In the genomic region with DNA sequence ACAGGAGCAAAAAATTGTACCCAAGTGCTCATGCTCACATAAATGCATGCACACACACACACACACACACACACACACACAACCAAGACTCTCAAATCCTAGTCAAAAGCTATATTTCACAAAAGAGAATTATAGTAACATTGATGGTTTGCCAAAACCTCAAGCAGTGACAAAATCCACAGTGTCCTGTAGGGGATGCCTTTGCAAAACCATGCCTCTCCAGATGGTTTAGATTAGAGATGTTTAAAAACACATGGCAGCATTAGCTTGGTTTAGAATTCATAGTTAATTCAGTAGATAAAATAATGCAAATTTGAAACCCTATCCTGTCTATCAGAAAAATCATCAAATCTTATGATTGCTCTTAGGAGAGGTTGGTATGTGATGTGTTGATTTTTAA, we compare ENCODE assay signal across 19 cellular contexts.
DNase-seq lines count a peak whose midpoint lies in the region; FAIRE-seq and TF ChIP-seq lines count a peak whose summit lies in the region.
"Had no signal": no experiment of that assay in that cellular context is flagged by ENCODE, and none has a peak within 500 bp of the region (broad histone marks: within the 10 kb centered on the region; RNA-seq: fewer than 3 reads in every experiment).

No MANE protein-coding gene starts in this region.

- H3K27me3 Mint-ChIP-seq in CD14-positive monocyte (ENCODE audit: low read depth in 3 of 3), result no peaks in the 10 kb centered on the region

- no peak overlapping the region for H3K4me3 Mint-ChIP-seq in CD14-positive monocyte
- H3K4me3 Mint-ChIP-seq: activated naive CD4-positive, alpha-beta T cell treated with anti-CD3 and anti-CD28 coated beads for 36 hours; effector memory CD8-positive, alpha-beta T cell had no signal

- H3K9me3 Mint-ChIP-seq in CD14-positive monocyte, result peaks cover 0 to 2% (median under 1%) of the 10 kb centered on the region in 7 donors
- H3K9me3 Mint-ChIP-seq: activated naive CD4-positive, alpha-beta T cell treated with anti-CD3 and anti-CD28 coated beads for 36 hours had no signal

- H3K27ac Mint-ChIP-seq in CD14-positive monocyte, result no peak overlapping the region
- H3K27ac Mint-ChIP-seq: activated naive CD4-positive, alpha-beta T cell treated with anti-CD3 and anti-CD28 coated beads for 36 hours; effector memory CD8-positive, alpha-beta T cell had no signal

- DNase-seq in AG10803 (ENCODE audit: low read depth) (peak; percentile 92), HCEC 1CT (peak; percentile 25), amniotic stem cell (lab: John Stamatoyannopoulos, UW) (peak; percentile 23), foreskin fibroblast (peak; percentile 32 to 64), GM19239 (ENCODE audit: insufficient read length, low spot score) (no peak), DMS53 treated with DMSO at 0.1 percent for 48 hours (lab: John Stamatoyannopoulos, UW; ENCODE audit: unreplicated experiment) (no peak), CD14-positive monocyte (ENCODE audit: low spot score) (no peak)
- no peak for DNase-seq in stimulated activated naive CD4-positive, alpha-beta T cell (lab: John Stamatoyannopoulos, UW)
- DNase-seq: activated CD4-positive, alpha-beta T cell treated with anti-CD3 and anti-CD28 coated beads for 1 hour; activated naive CD4-positive, alpha-beta T cell treated with anti-CD3 and anti-CD28 coated beads for 36 hours; AML-193; effector memory CD8-positive, alpha-beta T cell; gastrocnemius medialis; NCI-H187; NCI-H526; posterior cingulate gyrus; stimulated activated CD4-positive, alpha-beta T cell treated with anti-CD3 and anti-CD28 coated beads, Interleukin-12 subunit alpha, Interleukin-12 subunit beta, amount 100 ng/mL, for 4 hours; T-helper 2 cell had no signal

- peak; percentile 66 for TF ChIP-seq CTCF in AG10803 (conservative IDR thresholded peaks at IDR 0.05; ENCODE audit: low read length)
- TF ChIP-seq CTCF in foreskin fibroblast (IDR thresholded peaks at IDR 0.05; ENCODE audit: low read depth, low read length), result peak; percentile 19
- no peak for TF ChIP-seq CTCF in CD14-positive monocyte (IDR thresholded peaks at IDR 0.05)

- H3K4me3 ChIP-seq in AG10803 (ENCODE audit: low read length), result no peak overlapping the region
- H3K4me3 ChIP-seq in foreskin fibroblast (ENCODE audit: low read depth in 1 of 2, low read length in 2 of 2), result no peak overlapping the region
- H3K4me3 ChIP-seq: cardiac muscle cell, gastrocnemius medialis had no signal

- FAIRE-seq in GM19239 (lab: Jason Lieb, UNC), result no peak

- H3K4me1 Mint-ChIP-seq in CD14-positive monocyte, result no peaks in the 10 kb centered on the region

- intact Hi-C loops in CD14-positive monocyte (cut with micrococcal nuclease), result no loop called here

- no peaks in the 10 kb centered on the region for H3K36me3 Mint-ChIP-seq in CD14-positive monocyte

Comparison
In these comparisons a context has a peak if more than half of its experiments do, and no peak if none do; other contexts are left out.
1. DNase-seq: peak in AG10803 (single experiment), HCEC 1CT (single experiment), amniotic stem cell (single experiment) and foreskin fibroblast (2 of 2); none in GM19239 (single experiment), DMS53 treated with DMSO at 0.1 percent for 48 hours (single experiment), CD14-positive monocyte (single experiment) and stimulated activated naive CD4-positive, alpha-beta T cell (0 of 6).